8 cellular contexts compared by ENCODE assay signal in genomic region chr16:32084656-32085401, GRCh38.
DNase-seq lines count a peak whose midpoint lies in the region; ATAC-seq and TF ChIP-seq lines count a peak whose summit lies in the region.
"Not testable (repeated sequence)": the region's sequence is repeated elsewhere in the genome, so short reads cannot be mapped to it uniquely, and the experiment has no call there.

No MANE protein-coding gene starts in this region.

- intact Hi-C loops in left ventricle myocardium inferior (cut with micrococcal nuclease): not testable (repeated sequence)

- H3K9ac ChIP-seq in BLaER1, SK-N-SH: not testable (repeated sequence)

- not testable (repeated sequence) for H3K9me3 ChIP-seq in BLaER1; SK-N-SH; left ventricle myocardium inferior (replicated peaks)

- WGBS in SK-N-SH (ENCODE audit: low lambda C conversion rate): 11% methylated on average over 77 of the region's 86 CpGs

- not testable (repeated sequence) for H3K9me3 Mint-ChIP-seq in naive thymus-derived CD8-positive, alpha-beta T cell; stimulated activated effector memory CD8-positive, alpha-beta T cell treated with anti-CD3 and anti-CD28 coated beads, Interleukin-12 subunit alpha, Interleukin-12 subunit beta, amount 100 ng/mL, for 72 hours

- H4K20me1 ChIP-seq in BLaER1; SK-N-SH (ENCODE audit: insufficient read depth): not testable (repeated sequence)

- H3K4me3 Mint-ChIP-seq in naive thymus-derived CD8-positive, alpha-beta T cell: peak overlapping the region in 8 of 10 donors; percentile 26 to 83 (median 58)
- H3K4me3 Mint-ChIP-seq in stimulated activated effector memory CD8-positive, alpha-beta T cell treated with anti-CD3 and anti-CD28 coated beads, Interleukin-12 subunit alpha, Interleukin-12 subunit beta, amount 100 ng/mL, for 72 hours: peak overlapping the region; percentile 62

- H2AFZ ChIP-seq in SK-N-SH (ENCODE audit: low read depth): 0 out of 2 replicates have a peak overlapping the region, but pooled peaks have one; percentile 51

- peak overlapping the region in 1 of 10 donors; percentile 31 for H3K27ac Mint-ChIP-seq in naive thymus-derived CD8-positive, alpha-beta T cell
- H3K27ac Mint-ChIP-seq in stimulated activated effector memory CD8-positive, alpha-beta T cell treated with anti-CD3 and anti-CD28 coated beads, Interleukin-12 subunit alpha, Interleukin-12 subunit beta, amount 100 ng/mL, for 72 hours: not testable (repeated sequence)

- H3K4me1 ChIP-seq in BLaER1; SK-N-SH (ENCODE audit: control insufficient read depth in 1 of 2, insufficient read depth in 2 of 2, low read depth in 1 of 2, low read length in 1 of 2); left ventricle myocardium inferior: not testable (repeated sequence)

- H3K27ac ChIP-seq in BLaER1; SK-N-SH (ENCODE audit: low read depth in 2 of 2, low read length in 1 of 2); left ventricle myocardium inferior (replicated peaks): not testable (repeated sequence)

- DNase-seq in GM12865 (ENCODE audit: low read depth); SK-N-SH; stimulated activated effector memory CD8-positive, alpha-beta T cell treated with anti-CD3 and anti-CD28 coated beads, Interleukin-12 subunit alpha, Interleukin-12 subunit beta, amount 100 ng/mL, for 72 hours (ENCODE audit: low spot score in 2 of 2): not testable (repeated sequence)
- DNase-seq in activated CD8-positive, alpha-beta memory T cell treated with anti-CD3 and anti-CD28 coated beads, Interleukin-2, amount 50 U/mL, for 48 hours: peak; percentile 55
- peak; percentile 6 for DNase-seq in activated naive CD4-positive, alpha-beta T cell treated with Interleukin-2 at 50 U/mL for 16 hours
- peak; percentile 11 for DNase-seq in left ventricle myocardium inferior
- peak in 8 of 10 donors; percentile 1 to 52 (median 12) for DNase-seq in naive thymus-derived CD8-positive, alpha-beta T cell

- H3K27me3 ChIP-seq in BLaER1: peaks cover 27% of the 10 kb centered on the region
- peaks cover 12% of the 10 kb centered on the region; the same call in 1 of the 2 replicates for H3K27me3 ChIP-seq in SK-N-SH (ENCODE audit: insufficient read depth)
- H3K27me3 ChIP-seq in left ventricle myocardium inferior (ENCODE audit: low read depth): peaks cover 31% of the 10 kb centered on the region

- H3K36me3 ChIP-seq in BLaER1; SK-N-SH (replicated peaks in 1 of 2; ENCODE audit: control insufficient read depth in 1 of 2, insufficient read depth in 2 of 2, low read length in 1 of 2); left ventricle myocardium inferior: not testable (repeated sequence)

- not testable (repeated sequence) for TF ChIP-seq RAD21 in SK-N-SH (IDR thresholded peaks at IDR 0.05; ENCODE audit: low read length)

- not testable (repeated sequence) for H3K36me3 Mint-ChIP-seq in naive thymus-derived CD8-positive, alpha-beta T cell; stimulated activated effector memory CD8-positive, alpha-beta T cell treated with anti-CD3 and anti-CD28 coated beads, Interleukin-12 subunit alpha, Interleukin-12 subunit beta, amount 100 ng/mL, for 72 hours

- CTCF ChIA-PET in SK-N-SH (lab: Yijun Ruan, JAX): not testable (repeated sequence)

- TF ChIP-seq CTCF in GM12865 (IDR thresholded peaks at IDR 0.05; ENCODE audit: insufficient read depth, low read depth, low read length, missing control alignments); SK-N-SH (IDR thresholded peaks at IDR 0.05); left ventricle myocardium inferior (IDR thresholded peaks at IDR 0.05; ENCODE audit: borderline replicate concordance): not testable (repeated sequence)

- POLR2A ChIA-PET in SK-N-SH (lab: Yijun Ruan, JAX); naive thymus-derived CD8-positive, alpha-beta T cell (lab: Charles Lee): not testable (repeated sequence)

- H3K9me2 ChIP-seq in SK-N-SH: not testable (repeated sequence)

- H3K27me3 Mint-ChIP-seq in naive thymus-derived CD8-positive, alpha-beta T cell: not testable (repeated sequence)

- ATAC-seq in naive thymus-derived CD8-positive, alpha-beta T cell: peak in 1 of 2 donors; percentile 18
- ATAC-seq in stimulated activated effector memory CD8-positive, alpha-beta T cell treated with anti-CD3 and anti-CD28 coated beads, Interleukin-12 subunit alpha, Interleukin-12 subunit beta, amount 100 ng/mL, for 72 hours: not testable (repeated sequence)

- H3K79me2 ChIP-seq in SK-N-SH (ENCODE audit: insufficient read depth): not testable (repeated sequence)

- peak overlapping the region; percentile 76 for H3K4me2 ChIP-seq in BLaER1
- H3K4me2 ChIP-seq in SK-N-SH: peak overlapping the region; percentile 57; the same call in 1 of the 2 replicates

- not testable (repeated sequence) for H3K4me1 Mint-ChIP-seq in naive thymus-derived CD8-positive, alpha-beta T cell; stimulated activated effector memory CD8-positive, alpha-beta T cell treated with anti-CD3 and anti-CD28 coated beads, Interleukin-12 subunit alpha, Interleukin-12 subunit beta, amount 100 ng/mL, for 72 hours

- H3K4me3 ChIP-seq in BLaER1 (peak overlapping the region; percentile 62), GM12865 (ENCODE audit: low read depth, low read length) (peak overlapping the region; percentile 15; the same call in 1 of the 2 replicates), left ventricle myocardium inferior (peak overlapping the region; percentile 58)
- not testable (repeated sequence) for H3K4me3 ChIP-seq in SK-N-SH (ENCODE audit: low read depth in 2 of 2, low read length in 1 of 2)

- TF ChIP-seq EP300 in SK-N-SH (IDR thresholded peaks at IDR 0.05; ENCODE audit: borderline replicate concordance in 1 of 2, low read depth in 1 of 2, low read length in 1 of 2): not testable (repeated sequence)

- not testable (repeated sequence) for H3F3A ChIP-seq in SK-N-SH (replicated peaks; ENCODE audit: insufficient read depth)
